8 cellular contexts compared by ENCODE assay signal in genomic region chr1:36149237-36149972, GRCh38. TPM values are rescaled to one million over a fixed set of nuclear protein-coding genes. Genes with fewer than 3 reads are reported as not detected.
DNase-seq lines count a peak whose midpoint lies in the region; ATAC-seq and TF ChIP-seq lines count a peak whose summit lies in the region.

TSS of gene TRAPPC3 (minus strand) at chr1:36149486. CDS start at chr1:36149378, 108 bp downstream.

- peak within 1 kb of the TSS; percentile 95 for H3K27ac Mint-ChIP-seq in CD4-positive, alpha-beta T cell
- peak within 1 kb of the TSS; percentile 97 for H3K27ac Mint-ChIP-seq in dendritic cell treated with granulocyte-macrophage colony-stimulating factor and Interleukin-4, amounts not matched to agents 40 ng/mL and 50 ng/mL, for 4 days

- H3K9me3 ChIP-seq in CD4-positive, alpha-beta T cell (ENCODE audit: control insufficient read depth, low read length): no peaks in the 10 kb centered on the region
- no peaks in the 10 kb centered on the region for H3K9me3 ChIP-seq in left lung

- H3K27ac ChIP-seq in CD4-positive, alpha-beta T cell (ENCODE audit: low read depth, low read length): peak within 1 kb of the TSS; percentile 92
- peak within 1 kb of the TSS; percentile 98 to 99 for H3K27ac ChIP-seq in left lung

- H3K36me3 ChIP-seq in left lung: peaks cover 0 to 5% of the 10 kb centered on the region in 2 donors

- CTCF ChIA-PET in CD4-positive, alpha-beta T cell (lab: Charles Lee): interaction anchor here (0.6 to 4.0 kb wide), 36 partner anchors 8 to 270 kb away, joined by 3 to 114 read pairs (median 6); partner anchors contain the start of genes ADPRS, AGO1, AGO3 and SH3D21

- peaks cover 8% of the 10 kb centered on the region for H3K36me3 Mint-ChIP-seq in CD4-positive, alpha-beta T cell (ENCODE audit: low read depth)
- H3K36me3 Mint-ChIP-seq in dendritic cell treated with granulocyte-macrophage colony-stimulating factor and Interleukin-4, amounts not matched to agents 40 ng/mL and 50 ng/mL, for 4 days (ENCODE audit: low read depth): peaks cover 24% of the 10 kb centered on the region

- H3K4me1 Mint-ChIP-seq in CD4-positive, alpha-beta T cell (ENCODE audit: low read depth): peaks cover 73% of the 10 kb centered on the region
- H3K4me1 Mint-ChIP-seq in dendritic cell treated with granulocyte-macrophage colony-stimulating factor and Interleukin-4, amounts not matched to agents 40 ng/mL and 50 ng/mL, for 4 days (ENCODE audit: low read depth): peaks cover 64% of the 10 kb centered on the region

- intact Hi-C loops in CD4-positive, alpha-beta T cell (cut with DNase I, micrococcal nuclease): loop anchor here (1.0 to 5.0 kb wide), 10 partner anchors 13 to 271 kb away; partner anchors contain the start of genes THRAP3 (in 2 of the 2), ADPRS (in 1 of the 2), AGO3 (in 1 of the 2) and STK40 (in 1 of the 2)
- intact Hi-C loops in dendritic cell treated with granulocyte-macrophage colony-stimulating factor and Interleukin-4, amounts not matched to agents 40 ng/mL and 50 ng/mL, for 4 days (cut with micrococcal nuclease): loop anchor here (1.0 to 5.0 kb wide), 5 partner anchors 39 to 153 kb away; partner anchors contain the start of gene THRAP3
- intact Hi-C loops in left lung (cut with DNase I): no loop called here

- peak within 1 kb of the TSS; percentile 98 for H3K4me3 Mint-ChIP-seq in CD4-positive, alpha-beta T cell
- peak within 1 kb of the TSS; percentile 95 for H3K4me3 Mint-ChIP-seq in dendritic cell treated with granulocyte-macrophage colony-stimulating factor and Interleukin-4, amounts not matched to agents 40 ng/mL and 50 ng/mL, for 4 days

- DNase-seq in CD4-positive, alpha-beta T cell: peak; percentile 98 to 99 (median 99)
- DNase-seq in NCI-H748 treated with DMSO at 0.1 percent for 48 hours (lab: John Stamatoyannopoulos, UW) (peak; percentile 94), left lung (peak; percentile 100)
- peak; percentile 95 to 99 for DNase-seq in activated CD4-positive, alpha-beta T cell treated with anti-CD3 and anti-CD28 coated beads, Interleukin-2, amount 50 U/mL, for 24 hours (ENCODE audit: low read depth in 1 of 2, low spot score in 1 of 2)
- DNase-seq in stimulated activated CD4-positive, alpha-beta T cell treated with anti-CD3 and anti-CD28 coated beads, Interleukin-2, amount 100 ng/mL, for 48 hours: peak; percentile 98 to 99

- peak; percentile 88 for ATAC-seq in CD4-positive, alpha-beta T cell (ENCODE audit: poor library complexity)
- ATAC-seq in GM19395 (IDR thresholded peaks at IDR 0.05; ENCODE audit: unreplicated experiment) (peak; percentile 87), HG03565 (IDR thresholded peaks at IDR 0.05; ENCODE audit: unreplicated experiment) (peak; percentile 86), left lung (peak; percentile 92)

- peak within 1 kb of the TSS; percentile 62 to 81 for H3K4me3 ChIP-seq in left lung

- H3K9me3 Mint-ChIP-seq in CD4-positive, alpha-beta T cell: no peaks in the 10 kb centered on the region
- no peaks in the 10 kb centered on the region for H3K9me3 Mint-ChIP-seq in dendritic cell treated with granulocyte-macrophage colony-stimulating factor and Interleukin-4, amounts not matched to agents 40 ng/mL and 50 ng/mL, for 4 days

- peak; percentile 84 for TF ChIP-seq CTCF in CD4-positive, alpha-beta T cell (IDR thresholded peaks at IDR 0.05)
- peak; percentile 93 to 100 for TF ChIP-seq CTCF in left lung (IDR thresholded peaks at IDR 0.05)

- no peaks in the 10 kb centered on the region for H3K27me3 Mint-ChIP-seq in CD4-positive, alpha-beta T cell
- no peaks in the 10 kb centered on the region for H3K27me3 Mint-ChIP-seq in dendritic cell treated with granulocyte-macrophage colony-stimulating factor and Interleukin-4, amounts not matched to agents 40 ng/mL and 50 ng/mL, for 4 days

- POLR2A ChIA-PET in CD4-positive, alpha-beta T cell (lab: Charles Lee): interaction anchor here (0.5 to 5.1 kb wide), 24 partner anchors 9 to 1325 kb away, joined by 3 to 194 read pairs (median 4); partner anchors contain the start of genes AGO3, SH3D21, STK40 and THRAP3

- H3K4me1 ChIP-seq in left lung: peaks cover 31 to 62% of the 10 kb centered on the region in 2 donors

- H3K27me3 ChIP-seq in CD4-positive, alpha-beta T cell (ENCODE audit: control insufficient read depth, insufficient read depth, low read length): no peaks in the 10 kb centered on the region
- H3K27me3 ChIP-seq in left lung: no peaks in the 10 kb centered on the region

RNA-seq across cellular contexts. Expression of gene TRAPPC3, which starts in this region (rescaled TPM):
- 10 to 100 TPM; 18.4 to 21.3 TPM for total RNA-seq in CD4-positive, alpha-beta T cell
- 10 to 100 TPM; 66.0 to 71.4 TPM for total RNA-seq in left lung

Comparison
In these comparisons a context has a peak if more than half of its experiments do, and no peak if none do; other contexts are left out.
1. Peak in every context shown above with its lines: DNase-seq, ATAC-seq, H3K4me3 ChIP-seq and H3K27ac ChIP-seq.
2. intact Hi-C loops: an anchor here in CD4-positive, alpha-beta T cell (1.0 to 5.0 kb wide) and dendritic cell treated with granulocyte-macrophage colony-stimulating factor and Interleukin-4, amounts not matched to agents 40 ng/mL and 50 ng/mL, for 4 days (1.0 to 5.0 kb wide); none called in left lung.